ENCODE assay signal across 8 cellular contexts in genomic region chr16:68079616-68080344, GRCh38. TPM values are rescaled to one million over a fixed set of nuclear protein-coding genes. Genes with fewer than 3 reads are reported as not detected.
A peak's percentile ranks its signal among the peaks of the same experiment; 100 is the strongest.
DNase-seq lines count a peak whose midpoint lies in the region; ATAC-seq and TF ChIP-seq lines count a peak whose summit lies in the region.

No MANE protein-coding gene starts in this region.

- intact Hi-C loops in sciatic nerve (cut with DNase I) = loop anchor here (10.0 kb wide), 1 partner anchor 155 kb away; the partner anchor contains the start of gene ESRP2

- peak overlapping the region; percentile 20 for H2AFZ ChIP-seq in fibroblast of lung (ENCODE audit: low read length)

- ATAC-seq in sciatic nerve (peak; percentile 73), GM21515 (IDR thresholded peaks at IDR 0.05; ENCODE audit: unreplicated experiment) (no peak)

- H3K9ac ChIP-seq in fibroblast of lung (ENCODE audit: insufficient read depth, low read length) = no peak overlapping the region

- H3K4me1 ChIP-seq in fibroblast of lung (ENCODE audit: control insufficient read depth, extremely low read depth, insufficient read depth, low read length) = peaks cover 17% of the 10 kb centered on the region

- H3K9me3 ChIP-seq in fibroblast of lung (ENCODE audit: control insufficient read depth, insufficient read depth, low read depth, low read length) = no peaks in the 10 kb centered on the region

- TF ChIP-seq CTCF in fibroblast of lung (conservative IDR thresholded peaks at IDR 0.05 in 1 of 2, IDR thresholded peaks at IDR 0.05 in 1 of 2; ENCODE audit: low read depth in 1 of 2, low read length in 2 of 2) = no peak

- H3K27me3 ChIP-seq in fibroblast of lung (ENCODE audit: control insufficient read depth, insufficient read depth, low read length) = no peaks in the 10 kb centered on the region

- no peaks in the 10 kb centered on the region for H3K79me2 ChIP-seq in fibroblast of lung (ENCODE audit: control insufficient read depth, insufficient read depth, low read length)

- H4K20me1 ChIP-seq in fibroblast of lung (ENCODE audit: control insufficient read depth, extremely low read depth, insufficient read depth, low read length) = no peaks in the 10 kb centered on the region

- peak overlapping the region; percentile 18 for H3K4me2 ChIP-seq in fibroblast of lung (ENCODE audit: extremely low read depth, insufficient read depth, low read length)

- H3K27ac ChIP-seq in fibroblast of lung (ENCODE audit: insufficient read depth, low read length) = no peak overlapping the region

- no peak overlapping the region for H3K4me3 ChIP-seq in fibroblast of lung (replicated peaks in 1 of 4; ENCODE audit: control extremely low read depth in 1 of 4, insufficient read depth in 1 of 4, low read depth in 3 of 4, low read length in 4 of 4)

- in situ Hi-C loops in KBM-7 (cut with MboI; ENCODE audit: low pct_unique_long_range_greater_than_20kb, low sequenced_read_pairs) = no loop called here

- H3K36me3 ChIP-seq in fibroblast of lung (ENCODE audit: control insufficient read depth, insufficient read depth, low read length) = peaks cover 8% of the 10 kb centered on the region

- peak; percentile 99 for DNase-seq in KBM-7
- DNase-seq in activated CD8-positive, alpha-beta memory T cell treated with anti-CD3 and anti-CD28 coated beads for 4 hours (ENCODE audit: low read depth in 2 of 2) = peak; percentile 54 to 65
- DNase-seq in fibroblast of lung (ENCODE audit: low read depth in 2 of 2) = peak in 1 of 2 donors; percentile 14
- DNase-seq in sciatic nerve (ENCODE audit: low spot score) = peak; percentile 85
- no peak for DNase-seq in NCI-H2081 (lab: John Stamatoyannopoulos, UW)
- DNase-seq in COLO668 (lab: John Stamatoyannopoulos, UW; ENCODE audit: unreplicated experiment) = no peak
- no peak for DNase-seq in kidney tubule cell (ENCODE audit: low spot score)

RNA-seq across cellular contexts. Expression of gene NFATC3, which starts 5.4 kb away (rescaled TPM):
- total RNA-seq in fibroblast of lung (10.6 and 11.0 TPM in 2 replicates), sciatic nerve (66.4 TPM)
- 9.6 and 10.1 TPM in 2 replicates for polyA plus RNA-seq in fibroblast of lung
- polyA plus RNA-seq in fibroblast of lung (2012) = 7.0 and 7.3 TPM in 2 replicates
- polyA minus RNA-seq in fibroblast of lung (ENCODE audit: low replicate concordance) = 19.1 and 20.7 TPM in 2 replicates

RNA-seq across cellular contexts. Expression of gene DUS2, which starts 56.7 kb away (rescaled TPM):
- total RNA-seq in fibroblast of lung (12.3 and 16.8 TPM in 2 replicates), sciatic nerve (14.7 TPM)
- 10.2 and 15.5 TPM in 2 replicates for polyA plus RNA-seq in fibroblast of lung
- polyA plus RNA-seq in fibroblast of lung (2012) = 10.6 and 12.4 TPM in 2 replicates
- 16.4 and 26.4 TPM in 2 replicates for polyA minus RNA-seq in fibroblast of lung (ENCODE audit: low replicate concordance)

RNA-seq across cellular contexts. Expression of gene DDX28, which starts 56.7 kb away (rescaled TPM):
- 10.7 and 12.3 TPM in 2 replicates for total RNA-seq in fibroblast of lung
- polyA plus RNA-seq in fibroblast of lung = 5.3 and 8.6 TPM in 2 replicates
- polyA plus RNA-seq in fibroblast of lung (2012) = 5.0 and 8.3 TPM in 2 replicates
- 7.0 and 13.2 TPM in 2 replicates for polyA minus RNA-seq in fibroblast of lung (ENCODE audit: low replicate concordance)
- 6.3 TPM for total RNA-seq in sciatic nerve

Comparison
In these comparisons a context has a peak if more than half of its experiments do, and no peak if none do; other contexts are left out.
1. DNase-seq: peak in KBM-7 (single experiment), activated CD8-positive, alpha-beta memory T cell treated with anti-CD3 and anti-CD28 coated beads for 4 hours (2 of 2) and sciatic nerve (single experiment); none in NCI-H2081 (0 of 2), COLO668 (single experiment) and kidney tubule cell (single experiment).